25 cellular contexts compared by ENCODE assay signal in the genomic region with DNA sequence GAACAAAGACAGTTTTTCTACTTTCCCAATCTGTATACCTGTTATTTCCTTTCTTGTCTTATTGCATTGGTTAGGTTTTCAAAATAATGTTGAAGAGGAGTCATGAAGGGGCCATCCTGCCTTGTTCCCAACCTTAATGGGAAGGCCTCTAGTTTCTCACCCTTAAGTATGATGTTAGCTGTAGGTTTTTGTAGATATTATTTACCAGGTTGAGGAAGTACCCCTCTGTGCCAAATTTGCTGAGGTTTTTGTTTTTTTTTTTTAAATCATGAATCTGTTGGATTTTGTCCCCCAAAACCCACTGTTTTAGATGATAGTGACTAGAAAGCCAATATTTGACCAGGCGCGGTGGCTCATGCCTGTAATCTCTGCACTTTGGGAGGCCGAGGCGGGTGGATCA.
"Had no signal": no experiment of that assay in that cellular context is flagged by ENCODE, and none has a peak within 500 bp of the region (broad histone marks: within the 10 kb centered on the region; RNA-seq: fewer than 3 reads in every experiment).

No MANE protein-coding gene starts in this region.

- H3K4me1 ChIP-seq: colonic mucosa, gastrocnemius medialis had no signal

- H3K27me3 Mint-ChIP-seq: dendritic cell treated with granulocyte-macrophage colony-stimulating factor and Interleukin-4, amounts not matched to agents 40 ng/mL and 50 ng/mL, for 4 days; memory B cell had no signal

- FAIRE-seq: islet of Langerhans, keratinocyte had no signal

- DNase-seq: colonic mucosa; cortex of kidney; effector CD8-positive, alpha-beta T cell; erythroblast; esophagus squamous epithelium; foreskin fibroblast; foreskin melanocyte; gastrocnemius medialis; glutamatergic neuron; head of caudate nucleus; heart right ventricle; hippocampal formation; left cardiac atrium; left lung; left ventricle myocardium superior; mammary epithelial cell; mesendoderm; midbrain had no signal

- H3K27ac ChIP-seq: colonic mucosa, epithelial cell of prostate, esophagus squamous epithelium, gastrocnemius medialis, heart right ventricle, left lung had no signal

- H3K27me3 ChIP-seq: colonic mucosa, esophagus squamous epithelium, gastrocnemius medialis, heart right ventricle, left lung had no signal

- H3K4me3 Mint-ChIP-seq: dendritic cell treated with granulocyte-macrophage colony-stimulating factor and Interleukin-4, amounts not matched to agents 40 ng/mL and 50 ng/mL, for 4 days; memory B cell had no signal

- H3K36me3 ChIP-seq: colonic mucosa had no signal

- ATAC-seq: esophagus mucosa, gastrocnemius medialis, heart right ventricle, left cardiac atrium, left lung, left ventricle myocardium superior had no signal

- H3K9me3 ChIP-seq: colonic mucosa, esophagus squamous epithelium, gastrocnemius medialis, left lung had no signal

- H3K4me3 ChIP-seq: colonic mucosa, esophagus squamous epithelium, gastrocnemius medialis, heart right ventricle, left lung, lung had no signal

- H3K27ac Mint-ChIP-seq: dendritic cell treated with granulocyte-macrophage colony-stimulating factor and Interleukin-4, amounts not matched to agents 40 ng/mL and 50 ng/mL, for 4 days had no signal
